Comparison of ENCODE assay signal across 36 cellular contexts in the genomic region with DNA sequence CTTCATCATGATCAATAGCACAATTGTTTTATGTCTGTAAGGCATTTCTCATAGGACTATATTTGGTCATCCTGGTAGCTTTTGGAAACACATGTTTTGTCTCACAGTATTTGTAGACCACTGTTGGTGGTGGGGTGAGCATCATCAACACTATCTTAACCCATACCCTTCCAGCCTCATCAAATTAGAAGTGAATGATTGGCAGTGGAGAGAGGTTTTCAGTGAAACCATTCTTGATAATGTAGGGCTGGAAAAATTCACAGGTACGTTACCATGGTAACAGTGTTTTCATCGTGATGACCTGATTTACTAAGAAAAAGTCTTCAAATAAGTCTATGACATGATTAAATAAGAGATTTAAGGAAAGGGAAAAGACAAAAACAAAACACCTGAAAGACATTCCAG. TPM values are rescaled to one million over a fixed set of nuclear protein-coding genes. Genes with fewer than 3 reads are reported as not detected.
DNase-seq lines count a peak whose midpoint lies in the region; ATAC-seq, FAIRE-seq and TF ChIP-seq lines count a peak whose summit lies in the region.
"Had no signal": no experiment of that assay in that cellular context is flagged by ENCODE, and none has a peak within 500 bp of the region (broad histone marks: within the 10 kb centered on the region; RNA-seq: fewer than 3 reads in every experiment).

No MANE protein-coding gene starts in this region.

- no peak for TF ChIP-seq EP300 in K562 (IDR thresholded peaks at IDR 0.05; ENCODE audit: low read length)

- H3K79me2 ChIP-seq in K562 (ENCODE audit: control insufficient read depth, insufficient read depth, low read length), result no peaks in the 10 kb centered on the region

- DNase-seq in activated naive CD4-positive, alpha-beta T cell (lab: John Stamatoyannopoulos, UW), result no peak
- DNase-seq in GM12891 (ENCODE audit: insufficient read length, low spot score) (no peak), K562 (ENCODE audit: extremely low read depth in 1 of 4, low spot score in 3 of 4) (no peak), NCI-H2227 treated with DMSO at 0.1 percent for 48 hours (lab: John Stamatoyannopoulos, UW) (no peak)
- DNase-seq in stimulated activated naive B cell treated with anti-CD40 and anti-IgM and Interleukin-4, amounts not matched to agents 10 μg/mL and 1 μg/mL and 100 μg/mL, for 72 hours, result no peak
- DNase-seq: activated CD4-positive, alpha-beta T cell treated with anti-CD3 and anti-CD28 coated beads for 48 hours; activated effector memory CD4-positive, alpha-beta T cell treated with Interleukin-2 at 50 U/mL for 16 hours; C1 segment of cervical spinal cord; central memory CD4-positive, alpha-beta T cell; COR-L47; GDM1; heart left ventricle; KBM-7; kidney; left ventricle myocardium superior; naive B cell; NCI-H1092; NCI-H1694; NCI-H510A; SIG-M5; stimulated activated CD4-positive, alpha-beta T cell treated with anti-CD3 and anti-CD28 coated beads, Interleukin-12 subunit alpha, Interleukin-12 subunit beta, amount 100 ng/mL, for 4 hours; stimulated activated CD4-positive, alpha-beta T cell treated with anti-CD3 and anti-CD28 coated beads, Interleukin-4, amount 100 ng/mL, for 1 hour; upper lobe of right lung had no signal

- no peak overlapping the region for H3K9ac ChIP-seq in K562 (ENCODE audit: insufficient read depth in 1 of 2, low read depth in 2 of 2, low read length in 2 of 2)

- WGBS in K562 (ENCODE audit: insufficient coverage, low coverage, missing lambda C conversion rate), result 0% methylated on average over 2 of the region's 2 CpGs

- CTCF ChIA-PET in K562 (lab: Yijun Ruan, JAX; ENCODE audit: low intra/inter-chr PET ratio), result no interaction called here

- no peak for ATAC-seq in K562
- ATAC-seq in stimulated activated naive B cell treated with anti-CD40 and anti-IgM and Interleukin-4, amounts not matched to agents 10 μg/mL and 1 μg/mL and 100 μg/mL, for 72 hours (replicated peaks), result no peak
- no peak for ATAC-seq in HG03520 (IDR thresholded peaks at IDR 0.05; ENCODE audit: unreplicated experiment)
- ATAC-seq in GM19397 (IDR thresholded peaks at IDR 0.05; ENCODE audit: unreplicated experiment), result no peak
- ATAC-seq: esophagus mucosa, heart left ventricle, left ventricle myocardium superior, sciatic nerve, upper lobe of right lung had no signal

- H4K20me1 ChIP-seq in K562 (replicated peaks; ENCODE audit: control insufficient read depth, insufficient read depth, low read length), result no peaks in the 10 kb centered on the region

- no peak overlapping the region for H3K4me2 ChIP-seq in K562 (ENCODE audit: insufficient read depth, low read length)

- no peak for TF ChIP-seq RAD21 in K562 (CRISPR knock-in tag; conservative IDR thresholded peaks at IDR 0.05 in 1 of 2, IDR thresholded peaks at IDR 0.05 in 1 of 2)

- intact Hi-C loops in K562 (cut with micrococcal nuclease), result no loop called here

- H3K27me3 Mint-ChIP-seq in activated naive CD4-positive, alpha-beta T cell treated with anti-CD3 and anti-CD28 coated beads, Interleukin-2, amount 50 U/mL, for 24 hours, result no peaks in the 10 kb centered on the region
- H3K27me3 Mint-ChIP-seq in stimulated activated naive B cell treated with anti-CD40 and anti-IgM and Interleukin-4, amounts not matched to agents 10 μg/mL and 1 μg/mL and 100 μg/mL, for 72 hours, result no peaks in the 10 kb centered on the region
- H3K27me3 Mint-ChIP-seq: dendritic cell treated with granulocyte-macrophage colony-stimulating factor and Interleukin-4, amounts not matched to agents 40 ng/mL and 50 ng/mL, for 4 days; naive B cell; progenitor cell of endocrine pancreas had no signal

- peaks cover 26% of the 10 kb centered on the region for H3K4me1 Mint-ChIP-seq in activated naive CD4-positive, alpha-beta T cell treated with anti-CD3 and anti-CD28 coated beads, Interleukin-2, amount 50 U/mL, for 24 hours
- H3K4me1 Mint-ChIP-seq in stimulated activated naive B cell treated with anti-CD40 and anti-IgM and Interleukin-4, amounts not matched to agents 10 μg/mL and 1 μg/mL and 100 μg/mL, for 72 hours, result peaks cover 5 to 6% of the 10 kb centered on the region in 2 donors

- H3K4me1 ChIP-seq in K562 (replicated peaks in 1 of 2; ENCODE audit: control insufficient read depth in 2 of 2, insufficient read depth in 2 of 2, low read length in 2 of 2), result no peaks in the 10 kb centered on the region

- TF ChIP-seq CTCF in K562 (IDR thresholded peaks at IDR 0.05 in 2 of 3, conservative IDR thresholded peaks at IDR 0.05 in 1 of 3; ENCODE audit: insufficient read depth in 2 of 3, low read depth in 1 of 3, low read length in 3 of 3), result no peak

- H3K9me1 ChIP-seq in K562 (ENCODE audit: control insufficient read depth, insufficient read depth, low read length), result no peaks in the 10 kb centered on the region

- H3K9me3 ChIP-seq in K562 (replicated peaks; ENCODE audit: control insufficient read depth, insufficient read depth, low read depth, low read length), result no peaks in the 10 kb centered on the region
- H3K9me3 ChIP-seq: heart left ventricle, upper lobe of right lung had no signal

- peak overlapping the region; percentile 13 for H3K4me3 Mint-ChIP-seq in activated naive CD4-positive, alpha-beta T cell treated with anti-CD3 and anti-CD28 coated beads, Interleukin-2, amount 50 U/mL, for 24 hours
- H3K4me3 Mint-ChIP-seq in stimulated activated naive B cell treated with anti-CD40 and anti-IgM and Interleukin-4, amounts not matched to agents 10 μg/mL and 1 μg/mL and 100 μg/mL, for 72 hours, result no peak overlapping the region
- H3K4me3 Mint-ChIP-seq: dendritic cell treated with granulocyte-macrophage colony-stimulating factor and Interleukin-4, amounts not matched to agents 40 ng/mL and 50 ng/mL, for 4 days; naive B cell had no signal

- no peak overlapping the region for H2AFZ ChIP-seq in K562 (ENCODE audit: low read depth, low read length)

- TF ChIP-seq POLR2A in GM12891 (IDR thresholded peaks at IDR 0.05; ENCODE audit: low read depth, low read length) (no peak), K562 (conservative IDR thresholded peaks at IDR 0.05) (no peak)

- FAIRE-seq in GM12891 (lab: Jason Lieb, UNC), result peak; percentile 47
- FAIRE-seq in K562 (lab: Jason Lieb, UNC), result no peak
- FAIRE-seq: kidney had no signal

- H3K9me3 Mint-ChIP-seq in activated naive CD4-positive, alpha-beta T cell treated with anti-CD3 and anti-CD28 coated beads, Interleukin-2, amount 50 U/mL, for 24 hours, result no peaks in the 10 kb centered on the region
- H3K9me3 Mint-ChIP-seq in stimulated activated naive B cell treated with anti-CD40 and anti-IgM and Interleukin-4, amounts not matched to agents 10 μg/mL and 1 μg/mL and 100 μg/mL, for 72 hours, result no peaks in the 10 kb centered on the region
- H3K9me3 Mint-ChIP-seq: dendritic cell treated with granulocyte-macrophage colony-stimulating factor and Interleukin-4, amounts not matched to agents 40 ng/mL and 50 ng/mL, for 4 days had no signal

- no TSS peak for BruUV-seq in K562 (replicated peaks; lab: Mats Ljungman, UMichigan)

- H3K4me3 ChIP-seq in K562, result no peak overlapping the region
- H3K4me3 ChIP-seq: heart left ventricle, upper lobe of right lung had no signal

- in situ Hi-C loops in K562 (cut with MboI), result no loop called here

- H3K27ac Mint-ChIP-seq in activated naive CD4-positive, alpha-beta T cell treated with anti-CD3 and anti-CD28 coated beads, Interleukin-2, amount 50 U/mL, for 24 hours, result no peak overlapping the region
- H3K27ac Mint-ChIP-seq in stimulated activated naive B cell treated with anti-CD40 and anti-IgM and Interleukin-4, amounts not matched to agents 10 μg/mL and 1 μg/mL and 100 μg/mL, for 72 hours, result peak overlapping the region; percentile 37
- H3K27ac Mint-ChIP-seq: dendritic cell treated with granulocyte-macrophage colony-stimulating factor and Interleukin-4, amounts not matched to agents 40 ng/mL and 50 ng/mL, for 4 days; progenitor cell of endocrine pancreas had no signal

- no peaks in the 10 kb centered on the region for H3K27me3 ChIP-seq in K562 (ENCODE audit: control insufficient read depth in 2 of 2, insufficient read depth in 2 of 2, low read length in 2 of 2)
- H3K27me3 ChIP-seq: heart left ventricle, upper lobe of right lung had no signal

- peaks cover 4% of the 10 kb centered on the region for H3K36me3 Mint-ChIP-seq in activated naive CD4-positive, alpha-beta T cell treated with anti-CD3 and anti-CD28 coated beads, Interleukin-2, amount 50 U/mL, for 24 hours
- no peaks in the 10 kb centered on the region for H3K36me3 Mint-ChIP-seq in stimulated activated naive B cell treated with anti-CD40 and anti-IgM and Interleukin-4, amounts not matched to agents 10 μg/mL and 1 μg/mL and 100 μg/mL, for 72 hours
- H3K36me3 Mint-ChIP-seq: naive B cell had no signal

- no peaks in the 10 kb centered on the region for H3K36me3 ChIP-seq in K562 (ENCODE audit: control insufficient read depth, insufficient read depth, low read length)
- H3K36me3 ChIP-seq: heart left ventricle, upper lobe of right lung had no signal

- no peak overlapping the region for H3K27ac ChIP-seq in K562 (ENCODE audit: extremely low read depth, low read depth, low read length)
- H3K27ac ChIP-seq: heart left ventricle, upper lobe of right lung had no signal

- POLR2A ChIA-PET in K562 (lab: Yijun Ruan, JAX), result no interaction called here

TF ChIP-seq in GM12891, 5 proteins besides CTCF, POLR2A, EP300 and RAD21 (continues in another document):
- TF ChIP-seq POLR2AphosphoS5 (IDR thresholded peaks at IDR 0.05; ENCODE audit: low read depth, low read length), result no peak
- TF ChIP-seq POU2F2 (IDR thresholded peaks at IDR 0.05; ENCODE audit: low read depth, low read length), result no peak

TF ChIP-seq in K562, 482 proteins besides CTCF, POLR2A, EP300 and RAD21 (continues in another document):
- TF ChIP-seq CXXC5 (CRISPR knock-in tag; IDR thresholded peaks at IDR 0.05), result no peak
- peak; percentile 91 for TF ChIP-seq RFX1 (IDR thresholded peaks at IDR 0.05)
- no peak for TF ChIP-seq TRIM28 (IDR thresholded peaks at IDR 0.05)

RNA-seq across cellular contexts. Expression of gene C1orf105, which starts 45.3 kb away (rescaled TPM):
- polyA plus RNA-seq in GM12891 (2012; ENCODE audit: low read depth, missing spikeins), result not detected
- total RNA-seq in K562 (2011; cell fraction: chromatin; rRNA removed; ENCODE audit: low replicate concordance), result not detected in 2 replicates
- not detected in 2 replicates for total RNA-seq in K562 (2011; cell fraction: nucleolus; rRNA removed)
- not detected in 2 replicates for total RNA-seq in K562 (2011; cell fraction: nucleoplasm; rRNA removed)
- total RNA-seq in K562 (2014; rRNA removed), result not detected in 2 replicates
- total RNA-seq in K562 (2014; rRNA removed; fragmentation: Illumina TruSeq; extraction: Trizol), result not detected in 2 replicates
- total RNA-seq in K562 (2015; rRNA removed; fragmentation: Illumina TruSeq; extraction: Trizol), result not detected in 2 replicates
- total RNA-seq in K562 (2021), result not detected in 2 replicates
- polyA plus RNA-seq in K562 (2011; rRNA removed), result 0.08 TPM in 1 of 2 replicates, not detected in the other
- polyA plus RNA-seq in K562 (2011; cell fraction: cytosol; rRNA removed), result not detected in 2 replicates
- not detected in 2 replicates for polyA plus RNA-seq in K562 (2011; cell fraction: nucleus; rRNA removed)
- polyA plus RNA-seq in K562 (2012), result not detected in 2 replicates
- 0.19 TPM in 1 of 2 replicates, not detected in the other for polyA plus RNA-seq in K562 (2014; fragmentation: Illumina TruSeq; extraction: Trizol)
- polyA plus RNA-seq in K562 (2014; fragmentation: Nextera tagmentation; extraction: Ambion mirVana), result not detected
- polyA plus RNA-seq in K562 (2014; rRNA removed), result not detected in 2 replicates
- not detected in 2 replicates for polyA minus RNA-seq in K562 (2011; rRNA and poly(A)+ RNA removed)
- not detected in 2 replicates for polyA minus RNA-seq in K562 (2011; cell fraction: cytosol; rRNA and poly(A)+ RNA removed)
- polyA minus RNA-seq in K562 (2011; cell fraction: nucleus; rRNA and poly(A)+ RNA removed), result not detected in 2 replicates
- total RNA-seq: esophagus mucosa, fibroblast of villous mesenchyme, H4, kidney, M059J, progenitor cell of endocrine pancreas, sciatic nerve, temporal lobe, upper lobe of right lung had no signal
- polyA plus RNA-seq: adipose tissue, AG04450 had no signal
